Comparison of ENCODE assay signal across 8 cellular contexts in genomic region chr10:48456361-48456804, GRCh38.
A peak's percentile ranks its signal among the peaks of the same experiment; 100 is the strongest.
DNase-seq lines count a peak whose midpoint lies in the region; ATAC-seq and TF ChIP-seq lines count a peak whose summit lies in the region.

No MANE protein-coding gene starts in this region.

- no peak overlapping the region for H3K9ac ChIP-seq in SK-N-SH

- POLR2A ChIA-PET in SK-N-SH (lab: Yijun Ruan, JAX) = no interaction called here

- no peaks in the 10 kb centered on the region for H3K27me3 Mint-ChIP-seq in activated CD8-positive, alpha-beta memory T cell treated with anti-CD3 and anti-CD28 coated beads, Interleukin-2, amount 10 ng/mL, durations not matched to agents 7 days and 5 days

- intact Hi-C loops in left ventricle myocardium superior (cut with micrococcal nuclease) = no loop called here
- intact Hi-C loops in sciatic nerve (cut with DNase I) = no loop called here
- intact Hi-C loops in prostate gland (cut with DNase I) = no loop called here

- H3K4me1 Mint-ChIP-seq in activated CD8-positive, alpha-beta memory T cell treated with anti-CD3 and anti-CD28 coated beads, Interleukin-2, amount 10 ng/mL, durations not matched to agents 7 days and 5 days = no peaks in the 10 kb centered on the region

- H4K20me1 ChIP-seq in SK-N-SH (ENCODE audit: insufficient read depth) = peaks cover 15% of the 10 kb centered on the region; the same call in 1 of the 2 replicates

- ATAC-seq in left ventricle myocardium superior = peak; percentile 71
- peak; percentile 61 for ATAC-seq in sciatic nerve
- ATAC-seq in activated CD8-positive, alpha-beta memory T cell treated with anti-CD3 and anti-CD28 coated beads, Interleukin-2, amount 10 ng/mL, durations not matched to agents 7 days and 5 days = no peak

- no peak for TF ChIP-seq EP300 in SK-N-SH (IDR thresholded peaks at IDR 0.05; ENCODE audit: borderline replicate concordance in 1 of 2, low read depth in 1 of 2, low read length in 1 of 2)

- no peak for TF ChIP-seq CTCF in SK-N-SH (IDR thresholded peaks at IDR 0.05)
- no peak for TF ChIP-seq CTCF in prostate gland (IDR thresholded peaks at IDR 0.05)

- H3K36me3 ChIP-seq in SK-N-SH (replicated peaks in 1 of 2; ENCODE audit: control insufficient read depth in 1 of 2, insufficient read depth in 2 of 2, low read length in 1 of 2) = peaks cover 8 to 11% of the 10 kb centered on the region in 2 experiments
- H3K36me3 ChIP-seq in prostate gland = no peaks in the 10 kb centered on the region

- H3K9me3 ChIP-seq in SK-N-SH = no peaks in the 10 kb centered on the region
- no peaks in the 10 kb centered on the region for H3K9me3 ChIP-seq in prostate gland

- H3K27me3 ChIP-seq in SK-N-SH (ENCODE audit: insufficient read depth) (no peaks in the 10 kb centered on the region), prostate gland (replicated peaks; ENCODE audit: insufficient read depth) (no peaks in the 10 kb centered on the region)

- no peaks in the 10 kb centered on the region for H3K9me2 ChIP-seq in SK-N-SH

- H3K79me2 ChIP-seq in SK-N-SH (ENCODE audit: insufficient read depth) = peaks cover 14% of the 10 kb centered on the region; the same call in 1 of the 2 replicates

- no peaks in the 10 kb centered on the region for H3K36me3 Mint-ChIP-seq in activated CD8-positive, alpha-beta memory T cell treated with anti-CD3 and anti-CD28 coated beads, Interleukin-2, amount 10 ng/mL, durations not matched to agents 7 days and 5 days

- H3K4me3 Mint-ChIP-seq in activated CD8-positive, alpha-beta memory T cell treated with anti-CD3 and anti-CD28 coated beads, Interleukin-2, amount 10 ng/mL, durations not matched to agents 7 days and 5 days = no peak overlapping the region

- H3K4me1 ChIP-seq in SK-N-SH (ENCODE audit: control insufficient read depth in 1 of 2, insufficient read depth in 2 of 2, low read depth in 1 of 2, low read length in 1 of 2) (peaks cover 3 to 25% of the 10 kb centered on the region in 2 experiments; a peak in 2 of 4 replicates), prostate gland (replicated peaks) (no peaks in the 10 kb centered on the region)

- no peak for TF ChIP-seq RAD21 in SK-N-SH (IDR thresholded peaks at IDR 0.05; ENCODE audit: low read length)

- no peaks in the 10 kb centered on the region for H3F3A ChIP-seq in SK-N-SH (replicated peaks; ENCODE audit: insufficient read depth)

- H3K27ac ChIP-seq in SK-N-SH (ENCODE audit: low read depth in 2 of 2, low read length in 1 of 2) = peak overlapping the region in 1 of 2 experiments; percentile 44; a peak in 1 of 4 replicates
- no peak overlapping the region for H3K27ac ChIP-seq in prostate gland

- no peak overlapping the region for H3K27ac Mint-ChIP-seq in activated CD8-positive, alpha-beta memory T cell treated with anti-CD3 and anti-CD28 coated beads, Interleukin-2, amount 10 ng/mL, durations not matched to agents 7 days and 5 days

- H3K4me3 ChIP-seq in SK-N-SH (ENCODE audit: low read depth in 2 of 2, low read length in 1 of 2) = no peak overlapping the region
- H3K4me3 ChIP-seq in prostate gland = no peak overlapping the region

- no peak for TF ChIP-seq POLR2A in prostate gland (IDR thresholded peaks at IDR 0.05)

- CTCF ChIA-PET in SK-N-SH (lab: Yijun Ruan, JAX) = interaction anchor here (0.8 to 3.0 kb wide), 2 partner anchors 11 to 200 kb away, joined by 6 to 16 read pairs; no protein-coding TSS in a partner anchor
- CTCF ChIA-PET in activated CD8-positive, alpha-beta memory T cell treated with anti-CD3 and anti-CD28 coated beads, Interleukin-2, amount 10 ng/mL, durations not matched to agents 7 days and 5 days (lab: Charles Lee) = no interaction called here

- H3K4me2 ChIP-seq in SK-N-SH = no peak overlapping the region

- no peaks in the 10 kb centered on the region for H3K9me3 Mint-ChIP-seq in activated CD8-positive, alpha-beta memory T cell treated with anti-CD3 and anti-CD28 coated beads, Interleukin-2, amount 10 ng/mL, durations not matched to agents 7 days and 5 days (ENCODE audit: low read depth)

- no peak overlapping the region for H2AFZ ChIP-seq in SK-N-SH (ENCODE audit: low read depth)

- DNase-seq in NCI-H2227 (lab: John Stamatoyannopoulos, UW; ENCODE audit: unreplicated experiment) = peak; percentile 0
- no peak for DNase-seq in NCI-H2227 treated with DMSO at 0.1 percent for 48 hours (lab: John Stamatoyannopoulos, UW)
- DNase-seq in SK-N-SH = peak; percentile 82
- peak; percentile 70 for DNase-seq in left ventricle myocardium superior
- DNase-seq in sciatic nerve (ENCODE audit: low spot score) = peak; percentile 80
- no peak for DNase-seq in activated CD8-positive, alpha-beta memory T cell treated with anti-CD3 and anti-CD28 coated beads, Interleukin-2, amount 10 ng/mL, durations not matched to agents 7 days and 5 days
- no peak for DNase-seq in prostate gland (ENCODE audit: low spot score)
- DNase-seq in RKO (ENCODE audit: low spot score) = no peak

- WGBS in SK-N-SH (ENCODE audit: low lambda C conversion rate) = 69% methylated on average over 9 of the region's 9 CpGs
- WGBS in prostate gland = 26% methylated on average over 9 of the region's 9 CpGs

TF ChIP-seq in SK-N-SH, 30 proteins besides CTCF, POLR2A, EP300 and RAD21:
- no peak for TF ChIP-seq TCF12 (IDR thresholded peaks at IDR 0.05)
- TF ChIP-seq FOXM1 (IDR thresholded peaks at IDR 0.05; ENCODE audit: low read depth) = no peak
- no peak for TF ChIP-seq REST (IDR thresholded peaks at IDR 0.05; ENCODE audit: low read depth, low read length)
- no peak for TF ChIP-seq IRF3 (IDR thresholded peaks at IDR 0.05; ENCODE audit: low read depth, low read length)
- TF ChIP-seq NRF1 (IDR thresholded peaks at IDR 0.05; ENCODE audit: low read depth, low read length) = no peak
- peak; percentile 30; the same call in 1 of the 2 replicates for TF ChIP-seq NFIC (IDR thresholded peaks at IDR 0.05; ENCODE audit: borderline replicate concordance)
- no peak for TF ChIP-seq FOXJ3 (CRISPR knock-in tag; IDR thresholded peaks at IDR 0.05)
- no peak for TF ChIP-seq GATA2 (CRISPR knock-in tag; IDR thresholded peaks at IDR 0.05)
- TF ChIP-seq MXI1 (IDR thresholded peaks at IDR 0.05; ENCODE audit: low read depth, low read length) = no peak
- TF ChIP-seq ZBTB33 (IDR thresholded peaks at IDR 0.05; ENCODE audit: borderline replicate concordance, low read depth) = no peak
- TF ChIP-seq SMC3 (IDR thresholded peaks at IDR 0.05; ENCODE audit: low read depth, low read length) = no peak
- TF ChIP-seq YY1 (IDR thresholded peaks at IDR 0.05; ENCODE audit: low read depth) = no peak
- peak; percentile 85 for TF ChIP-seq CHD2 (IDR thresholded peaks at IDR 0.05; ENCODE audit: low read length, partially characterized antibody)
TF ChIP-seq in SK-N-SH: peak in this region for 2.

Comparison
In these comparisons a context has a peak if more than half of its experiments do, and no peak if none do; other contexts are left out.
1. DNase-seq: peak in NCI-H2227 (single experiment), SK-N-SH (single experiment), left ventricle myocardium superior (single experiment) and sciatic nerve (single experiment); none in NCI-H2227 treated with DMSO at 0.1 percent for 48 hours (single experiment), activated CD8-positive, alpha-beta memory T cell treated with anti-CD3 and anti-CD28 coated beads, Interleukin-2, amount 10 ng/mL, durations not matched to agents 7 days and 5 days (single experiment), prostate gland (single experiment) and RKO (single experiment).